In genomic region chr7:33043875-33044718, GRCh38 we compare ENCODE assay signal across 1 cellular context.
TF ChIP-seq lines count a peak whose summit lies in the region.

No MANE protein-coding gene starts in this region.

TF ChIP-seq in HepG2, 621 proteins besides CTCF, POLR2A, EP300 and RAD21 (continued from another document and continues in another):
- TF ChIP-seq ARID4A (CRISPR knock-in tag; IDR thresholded peaks at IDR 0.05; ENCODE audit: borderline replicate concordance): no peak
- TF ChIP-seq ATF4 (CRISPR knock-in tag; IDR thresholded peaks at IDR 0.05): no peak
- no peak for TF ChIP-seq SP140L (CRISPR knock-in tag; IDR thresholded peaks at IDR 0.05; ENCODE audit: borderline replicate concordance)
- peak; percentile 21 for TF ChIP-seq PHF5A (CRISPR knock-in tag; IDR thresholded peaks at IDR 0.05; ENCODE audit: low read depth, unreplicated experiment)
- no peak for TF ChIP-seq PLSCR1 (CRISPR knock-in tag; IDR thresholded peaks at IDR 0.05; ENCODE audit: borderline replicate concordance)
- TF ChIP-seq ZBTB2 (CRISPR knock-in tag; IDR thresholded peaks at IDR 0.05; ENCODE audit: low read depth): no peak
- no peak for TF ChIP-seq ZNF782 (CRISPR knock-in tag; IDR thresholded peaks at IDR 0.05; ENCODE audit: borderline replicate concordance)
- TF ChIP-seq JUN (CRISPR knock-in tag; IDR thresholded peaks at IDR 0.05): no peak
- TF ChIP-seq ZNF644 (CRISPR knock-in tag; IDR thresholded peaks at IDR 0.05; ENCODE audit: low read depth): peak; percentile 29; the same call in 1 of the 2 replicates
- TF ChIP-seq HDAC2 (CRISPR knock-in tag; IDR thresholded peaks at IDR 0.05): 0 out of 2 replicates have a peak, but pooled peaks have one; percentile 56
- TF ChIP-seq BCL6 (CRISPR knock-in tag; IDR thresholded peaks at IDR 0.05): 0 out of 2 replicates have a peak, but pooled peaks have one; percentile 24
- TF ChIP-seq, protein P1, sequence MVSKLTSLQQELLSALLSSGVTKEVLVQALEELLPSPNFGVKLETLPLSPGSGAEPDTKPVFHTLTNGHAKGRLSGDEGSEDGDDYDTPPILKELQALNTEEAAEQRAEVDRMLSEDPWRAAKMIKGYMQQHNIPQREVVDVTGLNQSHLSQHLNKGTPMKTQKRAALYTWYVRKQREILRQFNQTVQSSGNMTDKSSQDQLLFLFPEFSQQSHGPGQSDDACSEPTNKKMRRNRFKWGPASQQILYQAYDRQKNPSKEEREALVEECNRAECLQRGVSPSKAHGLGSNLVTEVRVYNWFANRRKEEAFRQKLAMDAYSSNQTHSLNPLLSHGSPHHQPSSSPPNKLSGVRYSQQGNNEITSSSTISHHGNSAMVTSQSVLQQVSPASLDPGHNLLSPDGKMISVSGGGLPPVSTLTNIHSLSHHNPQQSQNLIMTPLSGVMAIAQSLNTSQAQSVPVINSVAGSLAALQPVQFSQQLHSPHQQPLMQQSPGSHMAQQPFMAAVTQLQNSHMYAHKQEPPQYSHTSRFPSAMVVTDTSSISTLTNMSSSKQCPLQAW (CRISPR knock-in tag; IDR thresholded peaks at IDR 0.05): no peak
- no peak for TF ChIP-seq POLR2AphosphoS2 (IDR thresholded peaks at IDR 0.05; ENCODE audit: low read depth, low read length)
- TF ChIP-seq ZNF3 (CRISPR knock-in tag; IDR thresholded peaks at IDR 0.05): no peak
- peak; percentile 40; the same call in 1 of the 2 replicates for TF ChIP-seq FOXP1 (IDR thresholded peaks at IDR 0.05)
- peak; percentile 79 for TF ChIP-seq FOXP1 (CRISPR knock-in tag; IDR thresholded peaks at IDR 0.05)
- TF ChIP-seq, protein P2, sequence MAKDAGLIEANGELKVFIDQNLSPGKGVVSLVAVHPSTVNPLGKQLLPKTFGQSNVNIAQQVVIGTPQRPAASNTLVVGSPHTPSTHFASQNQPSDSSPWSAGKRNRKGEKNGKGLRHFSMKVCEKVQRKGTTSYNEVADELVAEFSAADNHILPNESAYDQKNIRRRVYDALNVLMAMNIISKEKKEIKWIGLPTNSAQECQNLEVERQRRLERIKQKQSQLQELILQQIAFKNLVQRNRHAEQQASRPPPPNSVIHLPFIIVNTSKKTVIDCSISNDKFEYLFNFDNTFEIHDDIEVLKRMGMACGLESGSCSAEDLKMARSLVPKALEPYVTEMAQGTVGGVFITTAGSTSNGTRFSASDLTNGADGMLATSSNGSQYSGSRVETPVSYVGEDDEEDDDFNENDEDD (CRISPR knock-in tag; IDR thresholded peaks at IDR 0.05; ENCODE audit: borderline replicate concordance): no peak
- no peak for TF ChIP-seq ZSCAN20 (CRISPR knock-in tag; IDR thresholded peaks at IDR 0.05; ENCODE audit: borderline replicate concordance)
- TF ChIP-seq TEAD3 (CRISPR knock-in tag; optimal IDR thresholded peaks at IDR 0.05; ENCODE audit: borderline replicate concordance): no peak
- TF ChIP-seq ZNF776 (CRISPR knock-in tag; IDR thresholded peaks at IDR 0.05): no peak
- TF ChIP-seq ZNF282 (IDR thresholded peaks at IDR 0.05; ENCODE audit: partially characterized antibody): no peak
- TF ChIP-seq ZNF777 (CRISPR knock-in tag; IDR thresholded peaks at IDR 0.05): no peak
- TF ChIP-seq REPIN1 (CRISPR knock-in tag; IDR thresholded peaks at IDR 0.05; ENCODE audit: borderline replicate concordance, low read depth): peak; percentile 60; the same call in 1 of the 2 replicates
- TF ChIP-seq EEA1 (CRISPR knock-in tag; IDR thresholded peaks at IDR 0.05; ENCODE audit: borderline replicate concordance): no peak
- TF ChIP-seq CREM (IDR thresholded peaks at IDR 0.05): peak; percentile 50; the same call in 1 of the 2 replicates
- no peak for TF ChIP-seq CREM (CRISPR knock-in tag; IDR thresholded peaks at IDR 0.05)
- TF ChIP-seq, protein P3, sequence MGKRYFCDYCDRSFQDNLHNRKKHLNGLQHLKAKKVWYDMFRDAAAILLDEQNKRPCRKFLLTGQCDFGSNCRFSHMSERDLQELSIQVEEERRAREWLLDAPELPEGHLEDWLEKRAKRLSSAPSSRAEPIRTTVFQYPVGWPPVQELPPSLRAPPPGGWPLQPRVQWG (CRISPR knock-in tag; IDR thresholded peaks at IDR 0.05; ENCODE audit: borderline replicate concordance, low read depth): no peak
- TF ChIP-seq HOXA7 (CRISPR knock-in tag; IDR thresholded peaks at IDR 0.05): no peak
- TF ChIP-seq ZNF589 (CRISPR knock-in tag; conservative IDR thresholded peaks at IDR 0.05): no peak
- no peak for TF ChIP-seq NFE2L1 (CRISPR knock-in tag; IDR thresholded peaks at IDR 0.05; ENCODE audit: borderline replicate concordance)
- peak; percentile 87 for TF ChIP-seq HNF4A (CRISPR knock-in tag; IDR thresholded peaks at IDR 0.05)
- TF ChIP-seq CENPBD1 (CRISPR knock-in tag; IDR thresholded peaks at IDR 0.05; ENCODE audit: borderline replicate concordance, low read depth): no peak
- no peak for TF ChIP-seq ZNF44 (CRISPR knock-in tag; IDR thresholded peaks at IDR 0.05)
- TF ChIP-seq TARDBP (CRISPR knock-in tag; IDR thresholded peaks at IDR 0.05): peak; percentile 49; the same call in 1 of the 2 replicates
- TF ChIP-seq FOXM1 (CRISPR knock-in tag; IDR thresholded peaks at IDR 0.05): no peak
- TF ChIP-seq ZNF180 (CRISPR knock-in tag; IDR thresholded peaks at IDR 0.05; ENCODE audit: borderline replicate concordance, low read depth): no peak
- TF ChIP-seq ARID2 (CRISPR knock-in tag; IDR thresholded peaks at IDR 0.05; ENCODE audit: borderline replicate concordance): peak; percentile 71; the same call in 1 of the 2 replicates
- no peak for TF ChIP-seq JUNB (CRISPR knock-in tag; IDR thresholded peaks at IDR 0.05; ENCODE audit: borderline replicate concordance)
- no peak for TF ChIP-seq MXD4 (CRISPR knock-in tag; IDR thresholded peaks at IDR 0.05)
- TF ChIP-seq ATF7 (IDR thresholded peaks at IDR 0.05): no peak
- no peak for TF ChIP-seq ATF7 (CRISPR knock-in tag; IDR thresholded peaks at IDR 0.05)
- TF ChIP-seq ZNF562 (CRISPR knock-in tag; IDR thresholded peaks at IDR 0.05; ENCODE audit: borderline replicate concordance): no peak
- no peak for TF ChIP-seq ATF2 (CRISPR knock-in tag; IDR thresholded peaks at IDR 0.05)
- no peak for TF ChIP-seq ZNF790 (CRISPR knock-in tag; IDR thresholded peaks at IDR 0.05; ENCODE audit: borderline replicate concordance)
- TF ChIP-seq RBM39 (IDR thresholded peaks at IDR 0.05; ENCODE audit: low read depth, low read length, poor library complexity, severe bottlenecking): no peak
- no peak for TF ChIP-seq POLR2AphosphoS5 (IDR thresholded peaks at IDR 0.05; ENCODE audit: low read depth, low read length)
- TF ChIP-seq CEBPG (CRISPR knock-in tag; IDR thresholded peaks at IDR 0.05): peak; percentile 30; the same call in 1 of the 2 replicates
- no peak for TF ChIP-seq TOPORS (CRISPR knock-in tag; IDR thresholded peaks at IDR 0.05)
- no peak for TF ChIP-seq ZNF10 (CRISPR knock-in tag; IDR thresholded peaks at IDR 0.05; ENCODE audit: borderline replicate concordance, low read depth)
- TF ChIP-seq ZNF275 (CRISPR knock-in tag; IDR thresholded peaks at IDR 0.05; ENCODE audit: borderline replicate concordance): no peak
- no peak for TF ChIP-seq ZNF333 (CRISPR knock-in tag; IDR thresholded peaks at IDR 0.05; ENCODE audit: borderline replicate concordance)
- peak; percentile 23; the same call in 1 of the 2 replicates for TF ChIP-seq YEATS2 (CRISPR knock-in tag; IDR thresholded peaks at IDR 0.05; ENCODE audit: borderline replicate concordance)
- TF ChIP-seq ZNF816 (CRISPR knock-in tag; IDR thresholded peaks at IDR 0.05; ENCODE audit: borderline replicate concordance): no peak
- 0 out of 2 replicates have a peak, but pooled peaks have one; percentile 10 for TF ChIP-seq HDAC1 (CRISPR knock-in tag; IDR thresholded peaks at IDR 0.05)
- peak; percentile 37; the same call in 1 of the 2 replicates for TF ChIP-seq THAP11 (CRISPR knock-in tag; IDR thresholded peaks at IDR 0.05)
- 0 out of 4 replicates have a peak, but pooled peaks of 1 of the 2 experiments have one; percentile 8 for TF ChIP-seq KLF16 (CRISPR knock-in tag; IDR thresholded peaks at IDR 0.05)
- 0 out of 2 replicates have a peak, but pooled peaks have one; percentile 21 for TF ChIP-seq MED1 (CRISPR knock-in tag; IDR thresholded peaks at IDR 0.05)
- TF ChIP-seq ZNF770 (CRISPR knock-in tag; IDR thresholded peaks at IDR 0.05): no peak
